Comparison of ENCODE assay signal across 26 cellular contexts in the genomic region with DNA sequence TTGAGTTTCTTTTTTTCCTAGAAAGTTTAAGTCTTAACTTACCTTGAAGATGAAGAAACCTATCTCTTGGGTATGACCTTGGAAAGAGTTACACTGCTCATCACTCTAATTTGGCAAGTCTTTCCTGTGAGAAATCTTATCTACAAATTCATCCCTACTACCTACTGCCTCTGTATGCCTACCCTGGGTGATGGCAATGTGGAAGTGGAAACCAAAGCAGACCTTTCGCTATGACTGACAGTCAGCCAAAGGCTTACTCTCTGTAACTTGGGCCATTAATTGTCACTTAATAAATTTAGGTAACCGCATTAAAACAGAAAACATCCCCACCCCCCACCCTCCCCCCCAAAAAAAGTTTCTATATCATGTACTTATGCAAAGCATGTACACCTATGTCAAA.
DNase-seq lines count a peak whose midpoint lies in the region; ATAC-seq, FAIRE-seq and TF ChIP-seq lines count a peak whose summit lies in the region.
"Had no signal": no experiment of that assay in that cellular context is flagged by ENCODE, and none has a peak within 500 bp of the region (broad histone marks: within the 10 kb centered on the region; RNA-seq: fewer than 3 reads in every experiment).

No MANE protein-coding gene starts in this region.

- no peaks in the 10 kb centered on the region for H3K79me2 ChIP-seq in endothelial cell of umbilical vein (ENCODE audit: control insufficient read depth, insufficient read depth, low read length)

- H3K27ac ChIP-seq in endothelial cell of umbilical vein (ENCODE audit: insufficient read depth, low read depth, low read length) = no peak overlapping the region
- H3K27ac ChIP-seq in stomach = no peak overlapping the region
- H3K27ac ChIP-seq: BLaER1 had no signal

- H3K36me3 Mint-ChIP-seq in T-helper 17 cell (ENCODE audit: low read depth) = no peaks in the 10 kb centered on the region

- no peak overlapping the region for H3K4me3 Mint-ChIP-seq in stimulated activated naive CD8-positive, alpha-beta T cell treated with anti-CD3 and anti-CD28 coated beads, Interleukin-15, amount 100 ng/mL, for 72 hours
- no peak overlapping the region for H3K4me3 Mint-ChIP-seq in T-helper 17 cell
- H3K4me3 Mint-ChIP-seq: CD14-positive monocyte; CD4-positive, CD25-positive, alpha-beta regulatory T cell; CD8-positive, alpha-beta memory T cell had no signal

- dilution Hi-C loops in endothelial cell of umbilical vein (cut with MboI; ENCODE audit: extremely low pct_ligation_motif_present, low sequenced_read_pairs) = no loop called here

- H3K36me3 ChIP-seq in endothelial cell of umbilical vein (ENCODE audit: control insufficient read depth in 2 of 2, extremely low read depth in 1 of 2, insufficient read depth in 2 of 2, low read length in 2 of 2) = peaks cover 2 to 7% of the 10 kb centered on the region in 2 experiments
- H3K36me3 ChIP-seq in stomach = peaks cover 0 to 16% (median 8%) of the 10 kb centered on the region in 4 donors

- no peaks in the 10 kb centered on the region for H3K9me3 Mint-ChIP-seq in stimulated activated naive CD8-positive, alpha-beta T cell treated with anti-CD3 and anti-CD28 coated beads, Interleukin-15, amount 100 ng/mL, for 72 hours
- H3K9me3 Mint-ChIP-seq: CD4-positive, alpha-beta memory T cell; CD4-positive, CD25-positive, alpha-beta regulatory T cell; CD8-positive, alpha-beta memory T cell had no signal

- no peak overlapping the region for H3K4me2 ChIP-seq in endothelial cell of umbilical vein (ENCODE audit: insufficient read depth, low read length)
- H3K4me2 ChIP-seq: BLaER1 had no signal

- no peak overlapping the region for H3K27ac Mint-ChIP-seq in stimulated activated naive CD8-positive, alpha-beta T cell treated with anti-CD3 and anti-CD28 coated beads, Interleukin-15, amount 100 ng/mL, for 72 hours
- peak overlapping the region; percentile 39 for H3K27ac Mint-ChIP-seq in T-helper 17 cell
- H3K27ac Mint-ChIP-seq: CD14-positive monocyte had no signal

- H3K9me1 ChIP-seq in endothelial cell of umbilical vein (replicated peaks; ENCODE audit: control insufficient read depth, extremely low read depth, insufficient read depth, low read length) = no peaks in the 10 kb centered on the region

- no peak overlapping the region for H2AFZ ChIP-seq in endothelial cell of umbilical vein (ENCODE audit: low read depth, low read length)

- no peak for DNase-seq in stimulated activated naive CD8-positive, alpha-beta T cell treated with anti-CD3 and anti-CD28 coated beads, Interleukin-15, Interleukin-2, amounts not matched to agents 100 U/mL and 50 U/mL, for 24 hours
- DNase-seq in stimulated activated naive CD8-positive, alpha-beta T cell treated with anti-CD3 and anti-CD28 coated beads, Interleukin-15, amount 100 ng/mL, for 72 hours = no peak
- DNase-seq in T-helper 17 cell (no peak), endothelial cell of umbilical vein (ENCODE audit: low read depth, low spot score) (no peak), NOMO-1 treated with DMSO at 0.1 percent for 48 hours (lab: John Stamatoyannopoulos, UW; ENCODE audit: unreplicated experiment) (no peak), stomach (no peak)
- DNase-seq: 8988T; ACHN; BE2C; C1 segment of cervical spinal cord; CD4-positive, alpha-beta memory T cell; CD4-positive, CD25-positive, alpha-beta regulatory T cell; CD8-positive, alpha-beta memory T cell; COR-L47; DMS 273 treated with DMSO at 0.1 percent for 48 hours; DMS153; DMS53; DMS79 treated with DMSO at 0.1 percent for 48 hours; GF-D8 had no signal

- no TSS peak for BruUV-seq in endothelial cell of umbilical vein (replicated peaks; lab: Mats Ljungman, UMichigan)

- TF ChIP-seq POLR2A in endothelial cell of umbilical vein (IDR thresholded peaks at IDR 0.05; ENCODE audit: low read depth, low read length) = no peak
- no peak for TF ChIP-seq POLR2A in stomach (IDR thresholded peaks at IDR 0.05)

- H4K20me1 ChIP-seq in endothelial cell of umbilical vein (replicated peaks; ENCODE audit: control insufficient read depth, extremely low read depth, insufficient read depth, low read length) = no peaks in the 10 kb centered on the region
- H4K20me1 ChIP-seq: BLaER1 had no signal

- H3K4me1 Mint-ChIP-seq in stimulated activated naive CD8-positive, alpha-beta T cell treated with anti-CD3 and anti-CD28 coated beads, Interleukin-15, amount 100 ng/mL, for 72 hours = peaks cover 5% of the 10 kb centered on the region
- H3K4me1 Mint-ChIP-seq in T-helper 17 cell = peaks cover 5% of the 10 kb centered on the region

- H3K4me3 ChIP-seq in endothelial cell of umbilical vein (replicated peaks in 1 of 3; ENCODE audit: insufficient read depth in 1 of 3, low read depth in 1 of 3, low read length in 3 of 3) = no peak overlapping the region
- H3K4me3 ChIP-seq in stomach = no peak overlapping the region
- H3K4me3 ChIP-seq: BLaER1 had no signal

- 97 to 100% (median 98%) methylated on average over 2 of the region's 2 CpGs for WGBS in stomach, 5 donors

- POLR2A ChIA-PET in endothelial cell of umbilical vein (lab: Charles Lee) = no interaction called here

- no peaks in the 10 kb centered on the region for H3K27me3 Mint-ChIP-seq in stimulated activated naive CD8-positive, alpha-beta T cell treated with anti-CD3 and anti-CD28 coated beads, Interleukin-15, amount 100 ng/mL, for 72 hours
- no peaks in the 10 kb centered on the region for H3K27me3 Mint-ChIP-seq in T-helper 17 cell
- H3K27me3 Mint-ChIP-seq: CD4-positive, alpha-beta memory T cell; CD4-positive, CD25-positive, alpha-beta regulatory T cell; CD8-positive, alpha-beta memory T cell had no signal

- no peaks in the 10 kb centered on the region for H3K27me3 ChIP-seq in endothelial cell of umbilical vein (ENCODE audit: control insufficient read depth in 2 of 2, insufficient read depth in 2 of 2, low read length in 2 of 2)
- H3K27me3 ChIP-seq in stomach = no peaks in the 10 kb centered on the region
- H3K27me3 ChIP-seq: BE2C, BLaER1 had no signal

- TF ChIP-seq CTCF in endothelial cell of umbilical vein (IDR thresholded peaks at IDR 0.05; ENCODE audit: extremely low read depth in 1 of 2, insufficient read depth in 1 of 2, low read depth in 1 of 2, low read length in 2 of 2) = no peak
- TF ChIP-seq CTCF in stomach (IDR thresholded peaks at IDR 0.05) = no peak

- peak; percentile 32 for ATAC-seq in stimulated activated naive CD8-positive, alpha-beta T cell treated with anti-CD3 and anti-CD28 coated beads, Interleukin-15, Interleukin-2, amounts not matched to agents 100 U/mL and 50 U/mL, for 24 hours
- no peak for ATAC-seq in stimulated activated naive CD8-positive, alpha-beta T cell treated with anti-CD3 and anti-CD28 coated beads, Interleukin-15, amount 100 ng/mL, for 72 hours
- ATAC-seq in GM18502 (IDR thresholded peaks at IDR 0.05; ENCODE audit: poor library complexity, unreplicated experiment) = peak; percentile 53
- no peak for ATAC-seq in T-helper 17 cell
- no peak for ATAC-seq in HG02973 (IDR thresholded peaks at IDR 0.05; ENCODE audit: unreplicated experiment)

- peak; percentile 42 for FAIRE-seq in endothelial cell of umbilical vein (lab: Jason Lieb, UNC)
- FAIRE-seq: A204.1, G401.6, GM18507 had no signal

- CTCF ChIA-PET in endothelial cell of umbilical vein (lab: Charles Lee) = interaction anchor here (1.7 kb wide), 1 partner anchor 9 kb away, joined by 5 read pairs; no protein-coding TSS in a partner anchor

- no peak for TF ChIP-seq EP300 in stomach (IDR thresholded peaks at IDR 0.05)

- H3K9me3 ChIP-seq in T-helper 17 cell (ENCODE audit: control insufficient read depth, low read length, poor library complexity, severe bottlenecking) = no peaks in the 10 kb centered on the region
- no peaks in the 10 kb centered on the region for H3K9me3 ChIP-seq in endothelial cell of umbilical vein (replicated peaks; ENCODE audit: control insufficient read depth, insufficient read depth, low read length)
- no peaks in the 10 kb centered on the region for H3K9me3 ChIP-seq in stomach
- H3K9me3 ChIP-seq: BE2C, BLaER1 had no signal

- H3K4me1 ChIP-seq in endothelial cell of umbilical vein (ENCODE audit: control insufficient read depth, extremely low read depth, insufficient read depth, low read length) (peaks cover 2% of the 10 kb centered on the region), stomach (no peaks in the 10 kb centered on the region)

- no peak overlapping the region for H3K9ac ChIP-seq in endothelial cell of umbilical vein (replicated peaks; ENCODE audit: extremely low read depth, insufficient read depth, low read length)
- H3K9ac ChIP-seq: BLaER1 had no signal

- intact Hi-C loops in endothelial cell of umbilical vein (cut with micrococcal nuclease) (no loop called here), stomach (cut with DNase I; ENCODE audit: low total_unique reads) (no loop called here)

TF ChIP-seq in endothelial cell of umbilical vein, 7 proteins besides CTCF, POLR2A, EP300 and RAD21:
- no peak for TF ChIP-seq JUN (IDR thresholded peaks at IDR 0.05; ENCODE audit: borderline replicate concordance, insufficient read depth, insufficient read length, low read depth)

Comparison
In these comparisons a context has a peak if more than half of its experiments do, and no peak if none do; other contexts are left out.
1. ATAC-seq: peak in stimulated activated naive CD8-positive, alpha-beta T cell treated with anti-CD3 and anti-CD28 coated beads, Interleukin-15, Interleukin-2, amounts not matched to agents 100 U/mL and 50 U/mL, for 24 hours (single experiment) and GM18502 (single experiment); none in stimulated activated naive CD8-positive, alpha-beta T cell treated with anti-CD3 and anti-CD28 coated beads, Interleukin-15, amount 100 ng/mL, for 72 hours (single experiment), T-helper 17 cell (single experiment) and HG02973 (single experiment).